ENCODE assay signal across 8 cellular contexts in genomic region chr9:27353405-27354229, GRCh38. TPM values are rescaled to one million over a fixed set of nuclear protein-coding genes. Genes with fewer than 3 reads are reported as not detected.
A peak's percentile ranks its signal among the peaks of the same experiment; 100 is the strongest.
DNase-seq lines count a peak whose midpoint lies in the region; ATAC-seq and TF ChIP-seq lines count a peak whose summit lies in the region.

No MANE protein-coding gene starts in this region.

- DNase-seq in NCI-H146 (lab: John Stamatoyannopoulos, UW), result peak; percentile 96
- no peak for DNase-seq in lower lobe of right lung
- no peak for DNase-seq in effector CD4-positive, alpha-beta T cell
- DNase-seq in naive thymus-derived CD4-positive, alpha-beta T cell, result no peak
- DNase-seq in HFFc6, result no peak
- DNase-seq in nephron progenitor cell, result no peak

- peaks cover 0 to 48% (median 8%) of the 10 kb centered on the region in 7 donors for H3K4me1 Mint-ChIP-seq in naive thymus-derived CD4-positive, alpha-beta T cell
- no peaks in the 10 kb centered on the region for H3K4me1 Mint-ChIP-seq in HFFc6 (ENCODE audit: low read depth)
- H3K4me1 Mint-ChIP-seq in nephron progenitor cell, result peaks cover 25% of the 10 kb centered on the region

- H3K27ac ChIP-seq in lower lobe of right lung, result peak overlapping the region; percentile 46
- no peak overlapping the region for H3K27ac ChIP-seq in naive thymus-derived CD4-positive, alpha-beta T cell (ENCODE audit: low read depth, low read length)

- ATAC-seq in GM18868 (IDR thresholded peaks at IDR 0.05; ENCODE audit: unreplicated experiment) (peak; percentile 68), HG02588 (IDR thresholded peaks at IDR 0.05; ENCODE audit: unreplicated experiment) (peak; percentile 81), lower lobe of right lung (peak in 1 of 2 donors; percentile 26)
- no peak for ATAC-seq in naive thymus-derived CD4-positive, alpha-beta T cell

- TF ChIP-seq CTCF in lower lobe of right lung (IDR thresholded peaks at IDR 0.05) (no peak), HFFc6 (IDR thresholded peaks at IDR 0.05) (no peak), nephron progenitor cell (IDR thresholded peaks at IDR 0.05) (no peak)

- H3K4me3 ChIP-seq in lower lobe of right lung, result no peak overlapping the region
- H3K4me3 ChIP-seq in naive thymus-derived CD4-positive, alpha-beta T cell (ENCODE audit: low read length), result no peak overlapping the region

- H3K9me3 Mint-ChIP-seq in naive thymus-derived CD4-positive, alpha-beta T cell, result no peaks in the 10 kb centered on the region
- H3K9me3 Mint-ChIP-seq in HFFc6 (no peaks in the 10 kb centered on the region), nephron progenitor cell (no peaks in the 10 kb centered on the region)

- peak overlapping the region in 1 of 9 donors; percentile 62 for H3K27ac Mint-ChIP-seq in naive thymus-derived CD4-positive, alpha-beta T cell
- H3K27ac Mint-ChIP-seq in HFFc6 (no peak overlapping the region), nephron progenitor cell (no peak overlapping the region)

- CTCF ChIA-PET in naive thymus-derived CD4-positive, alpha-beta T cell (lab: Charles Lee), result interaction anchor here (1.5 kb wide), 1 partner anchor 176 kb away, joined by 3 read pairs; the partner anchor contains the start of gene MOB3B

- no peaks in the 10 kb centered on the region for H3K9me3 ChIP-seq in lower lobe of right lung
- no peaks in the 10 kb centered on the region for H3K9me3 ChIP-seq in naive thymus-derived CD4-positive, alpha-beta T cell (ENCODE audit: control insufficient read depth in 2 of 3, low read length in 3 of 3)

- H3K27me3 Mint-ChIP-seq in naive thymus-derived CD4-positive, alpha-beta T cell, result no peaks in the 10 kb centered on the region
- H3K27me3 Mint-ChIP-seq in HFFc6 (ENCODE audit: insufficient read depth), result no peaks in the 10 kb centered on the region; the same call in 1 of the 2 replicates
- no peaks in the 10 kb centered on the region for H3K27me3 Mint-ChIP-seq in nephron progenitor cell (ENCODE audit: low read depth, poor library complexity)

- peaks cover 0 to 9% (median 0%) of the 10 kb centered on the region in 5 donors for H3K36me3 Mint-ChIP-seq in naive thymus-derived CD4-positive, alpha-beta T cell
- H3K36me3 Mint-ChIP-seq in HFFc6 (ENCODE audit: low read depth), result no peaks in the 10 kb centered on the region
- H3K36me3 Mint-ChIP-seq in nephron progenitor cell (ENCODE audit: low read depth), result peaks cover 46% of the 10 kb centered on the region

- H3K4me3 Mint-ChIP-seq in naive thymus-derived CD4-positive, alpha-beta T cell, result no peak overlapping the region
- H3K4me3 Mint-ChIP-seq in HFFc6, result no peak overlapping the region
- H3K4me3 Mint-ChIP-seq in nephron progenitor cell, result no peak overlapping the region

- POLR2A ChIA-PET in naive thymus-derived CD4-positive, alpha-beta T cell (lab: Charles Lee), result no interaction called here

- peaks cover 52% of the 10 kb centered on the region for H3K4me1 ChIP-seq in lower lobe of right lung
- H3K4me1 ChIP-seq in naive thymus-derived CD4-positive, alpha-beta T cell (ENCODE audit: control insufficient read depth in 2 of 2, insufficient read depth in 2 of 2, low read length in 2 of 2), result no peaks in the 10 kb centered on the region

- H3K36me3 ChIP-seq in lower lobe of right lung, result peaks cover 2% of the 10 kb centered on the region
- H3K36me3 ChIP-seq in naive thymus-derived CD4-positive, alpha-beta T cell (ENCODE audit: control insufficient read depth in 2 of 3, insufficient read depth in 3 of 3, low read length in 3 of 3), result no peaks in the 10 kb centered on the region

- intact Hi-C loops in lower lobe of right lung (cut with DNase I), result no loop called here
- intact Hi-C loops in naive thymus-derived CD4-positive, alpha-beta T cell (cut with micrococcal nuclease), result loop anchor here in 1 of 2 donors (1.0 to 5.0 kb wide), 3 partner anchors 13 to 174 kb away; partner anchors contain the start of gene MOB3B

- no peaks in the 10 kb centered on the region for H3K27me3 ChIP-seq in lower lobe of right lung (ENCODE audit: low read depth)
- no peaks in the 10 kb centered on the region for H3K27me3 ChIP-seq in naive thymus-derived CD4-positive, alpha-beta T cell (ENCODE audit: control insufficient read depth in 2 of 2, insufficient read depth in 2 of 2, low read length in 2 of 2)

RNA-seq across cellular contexts. Expression of gene EQTN, which starts 56.7 kb away (rescaled TPM):
- total RNA-seq in lower lobe of right lung, result not detected
- not detected for total RNA-seq in naive thymus-derived CD4-positive, alpha-beta T cell
- polyA plus RNA-seq in naive thymus-derived CD4-positive, alpha-beta T cell, result not detected
- total RNA-seq in HFFc6 (2021; fragmentation: NEBNext Ultra II Directional; extraction: Animal tissue kit (Norgen Biotek cat#: 25700)), result not detected
